ENCODE assay signal across 8 cellular contexts in the genomic region with DNA sequence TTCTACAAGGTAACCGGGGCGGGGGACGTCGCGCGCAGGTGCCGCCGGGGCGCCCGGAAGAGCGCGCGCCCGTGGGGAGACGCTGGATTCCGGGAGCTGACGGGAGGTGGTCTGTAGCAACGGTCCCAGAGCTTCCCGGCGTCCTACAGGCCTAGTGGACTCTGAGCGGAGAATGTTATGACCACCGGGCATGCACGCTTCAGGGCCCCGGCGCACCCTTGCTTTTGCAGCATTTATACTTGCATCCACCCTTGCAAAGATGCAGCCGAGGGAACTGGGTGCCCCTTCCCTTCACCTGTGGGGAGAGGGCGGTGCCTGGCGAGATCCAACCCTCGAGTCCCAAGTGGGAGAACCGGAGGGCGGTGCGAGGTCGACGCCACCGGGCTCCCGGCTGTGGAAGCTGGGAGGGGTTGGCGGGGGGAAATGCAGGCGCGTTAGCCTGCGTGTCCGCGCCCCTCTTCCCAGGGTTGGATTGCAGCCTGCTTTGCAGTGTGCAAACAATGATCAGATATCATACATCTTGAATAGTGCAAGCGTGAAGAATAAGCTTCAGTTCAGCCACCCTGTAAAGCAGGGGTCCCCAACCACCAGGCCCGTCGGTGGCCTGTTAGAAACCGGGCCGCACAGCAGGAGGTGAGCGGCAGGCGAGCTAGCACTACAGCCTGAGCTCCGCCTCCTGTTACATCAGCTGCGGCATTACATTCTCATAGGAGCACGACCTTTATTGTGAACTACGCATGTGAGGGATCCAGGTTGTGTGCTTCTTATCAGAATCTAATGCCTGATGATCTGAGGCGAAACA. TPM values are rescaled to one million over a fixed set of nuclear protein-coding genes. Genes with fewer than 3 reads are reported as not detected.
DNase-seq lines count a peak whose midpoint lies in the region; ATAC-seq, FAIRE-seq and TF ChIP-seq lines count a peak whose summit lies in the region.

No MANE protein-coding gene starts in this region.

- H3K36me3 ChIP-seq in K562 (ENCODE audit: control insufficient read depth, insufficient read depth, low read length) (peaks cover 45% of the 10 kb centered on the region), iPS-18a (ENCODE audit: control insufficient read depth, low read depth, low read length) (peaks cover 27% of the 10 kb centered on the region)

- TF ChIP-seq EP300 in K562 (IDR thresholded peaks at IDR 0.05; ENCODE audit: low read length) = no peak; the same call in 1 of the 2 replicates

- BruUV-seq in K562 (replicated peaks; lab: Mats Ljungman, UMichigan) = TSS peak; percentile 43

- in situ Hi-C loops in K562 (cut with MboI) = no loop called here

- no peaks in the 10 kb centered on the region for H3K9me1 ChIP-seq in K562 (ENCODE audit: control insufficient read depth, insufficient read depth, low read length)

- peak; percentile 64 for TF ChIP-seq POLR2A in K562 (conservative IDR thresholded peaks at IDR 0.05)

- H3K9ac ChIP-seq in K562 (ENCODE audit: insufficient read depth in 1 of 2, low read depth in 2 of 2, low read length in 2 of 2) = peak overlapping the region; percentile 93 to 98
- H3K9ac ChIP-seq in iPS-18a (ENCODE audit: low read length) = peak overlapping the region; percentile 97

- TF ChIP-seq RAD21 in K562 (CRISPR knock-in tag; conservative IDR thresholded peaks at IDR 0.05 in 1 of 2, IDR thresholded peaks at IDR 0.05 in 1 of 2) = 0 out of 4 replicates have a peak, but pooled peaks of 1 of the 2 experiments have one; percentile 21

- POLR2A ChIA-PET in K562 (lab: Yijun Ruan, JAX) = interaction anchor here (0.6 to 3.7 kb wide), 16 partner anchors 8 to 388 kb away, joined by 3 to 54 read pairs (median 4); a partner anchor contains a TSS

- peak; percentile 87 for FAIRE-seq in K562 (lab: Jason Lieb, UNC)

- H3K27me3 ChIP-seq in K562 (ENCODE audit: control insufficient read depth in 2 of 2, insufficient read depth in 2 of 2, low read length in 2 of 2) (no peaks in the 10 kb centered on the region), iPS-18a (ENCODE audit: control insufficient read depth, insufficient read depth, low read length) (no peaks in the 10 kb centered on the region)

- CTCF ChIA-PET in K562 (lab: Yijun Ruan, JAX; ENCODE audit: low intra/inter-chr PET ratio) = interaction anchor here (2.6 kb wide), 1 partner anchor 69 kb away, joined by 15 read pairs; no protein-coding TSS in a partner anchor

- WGBS in K562 (ENCODE audit: insufficient coverage, low coverage, missing lambda C conversion rate) = under 1% methylated on average over 49 of the region's 54 CpGs

- peak; percentile 24 for ATAC-seq in HG02798 (IDR thresholded peaks at IDR 0.05; ENCODE audit: poor library complexity, unreplicated experiment)
- peak; percentile 76 for ATAC-seq in K562

- H3K79me2 ChIP-seq in K562 (ENCODE audit: control insufficient read depth, insufficient read depth, low read length) = peaks cover 85% of the 10 kb centered on the region

- intact Hi-C loops in K562 (cut with micrococcal nuclease) = loop anchor here (1.0 to 10.0 kb wide), 7 partner anchors 19 to 395 kb away; a partner anchor contains a TSS

- H3K4me1 ChIP-seq in K562 (replicated peaks in 1 of 2; ENCODE audit: control insufficient read depth in 2 of 2, insufficient read depth in 2 of 2, low read length in 2 of 2) (peaks cover 33% of the 10 kb centered on the region in 2 experiments; a peak in 4 of 5 replicates), iPS-18a (ENCODE audit: control insufficient read depth, low read depth, low read length) (peaks cover 9% of the 10 kb centered on the region)

- H3K27ac ChIP-seq in K562 (ENCODE audit: extremely low read depth, low read depth, low read length) = peak overlapping the region; percentile 89
- peak overlapping the region; percentile 62 for H3K27ac ChIP-seq in iPS-18a (ENCODE audit: low read length)
- peak overlapping the region; percentile 24 to 98 (median 91) for H3K27ac ChIP-seq in skin epidermis

- peak overlapping the region; percentile 95 for H3K4me2 ChIP-seq in K562 (ENCODE audit: insufficient read depth, low read length)

- DNase-seq in GF-D8 (lab: John Stamatoyannopoulos, UW) (peak; percentile 64), NCI-H1694 treated with DMSO at 0.1 percent for 48 hours (lab: John Stamatoyannopoulos, UW) (peak; percentile 68), T1000 (lab: John Stamatoyannopoulos, UW) (peak; percentile 42), K562 (ENCODE audit: extremely low read depth in 1 of 4, low spot score in 3 of 4) (peak; percentile 60 to 91 (median 69)), GOT3 (lab: John Stamatoyannopoulos, UW) (no peak)

- TF ChIP-seq CTCF in K562 (IDR thresholded peaks at IDR 0.05 in 2 of 3, conservative IDR thresholded peaks at IDR 0.05 in 1 of 3; ENCODE audit: insufficient read depth in 2 of 3, low read depth in 1 of 3, low read length in 3 of 3) = 0 out of 6 replicates have a peak, but pooled peaks of 1 of the 3 experiments have one; percentile 22

- H3K9me3 ChIP-seq in K562 (replicated peaks; ENCODE audit: control insufficient read depth, insufficient read depth, low read depth, low read length) = no peaks in the 10 kb centered on the region
- no peaks in the 10 kb centered on the region for H3K9me3 ChIP-seq in iPS-18a (ENCODE audit: control insufficient read depth, low read depth, low read length)

- H4K20me1 ChIP-seq in K562 (replicated peaks; ENCODE audit: control insufficient read depth, insufficient read depth, low read length) = no peaks in the 10 kb centered on the region

- H3K4me3 ChIP-seq in K562 (peak overlapping the region; percentile 95), iPS-18a (ENCODE audit: low read length) (peak overlapping the region; percentile 95), skin epidermis (peak overlapping the region; percentile 73 to 99 (median 95))

- peak overlapping the region; percentile 89 for H2AFZ ChIP-seq in K562 (ENCODE audit: low read depth, low read length)

TF ChIP-seq in K562, 482 proteins besides CTCF, POLR2A, EP300 and RAD21 (continues in another document):
- TF ChIP-seq SMARCA5 (IDR thresholded peaks at IDR 0.05) (peak; percentile 48; the same call in 1 of the 2 replicates), ZNF263 (CRISPR knock-in tag; IDR thresholded peaks at IDR 0.05; ENCODE audit: borderline replicate concordance) (peak; percentile 54; the same call in 1 of the 2 replicates), RUNX1 (IDR thresholded peaks at IDR 0.05; ENCODE audit: low read depth) (no peak), KLF1 (tag; IDR thresholded peaks at IDR 0.05) (0 out of 2 replicates have a peak, but pooled peaks have one; percentile 43), ATF1 (CRISPR knock-in tag; IDR thresholded peaks at IDR 0.05) (no peak), ATF1 (tag; IDR thresholded peaks at IDR 0.05) (peak; percentile 44), ARID2 (IDR thresholded peaks at IDR 0.05) (no peak), ZNF23 (CRISPR knock-in tag; IDR thresholded peaks at IDR 0.05) (0 out of 2 replicates have a peak, but pooled peaks have one; percentile 44), ZC3H11A (IDR thresholded peaks at IDR 0.05; ENCODE audit: low read depth, low read length) (no peak), ZSCAN32 (CRISPR knock-in tag; IDR thresholded peaks at IDR 0.05) (no peak)
- TF ChIP-seq, protein P1, sequence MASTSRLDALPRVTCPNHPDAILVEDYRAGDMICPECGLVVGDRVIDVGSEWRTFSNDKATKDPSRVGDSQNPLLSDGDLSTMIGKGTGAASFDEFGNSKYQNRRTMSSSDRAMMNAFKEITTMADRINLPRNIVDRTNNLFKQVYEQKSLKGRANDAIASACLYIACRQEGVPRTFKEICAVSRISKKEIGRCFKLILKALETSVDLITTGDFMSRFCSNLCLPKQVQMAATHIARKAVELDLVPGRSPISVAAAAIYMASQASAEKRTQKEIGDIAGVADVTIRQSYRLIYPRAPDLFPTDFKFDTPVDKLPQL (IDR thresholded peaks at IDR 0.05; ENCODE audit: extremely low read depth, insufficient read length) = no peak

RNA-seq across cellular contexts. Expression of a gene that starts 0.6 kb away (rescaled TPM):
- 69.6 and 72.2 TPM in 2 replicates for total RNA-seq in K562 (2011; cell fraction: chromatin; rRNA removed; ENCODE audit: low replicate concordance)
- total RNA-seq in K562 (2011; cell fraction: nucleolus; rRNA removed) = 118 and 126 TPM in 2 replicates
- total RNA-seq in K562 (2011; cell fraction: nucleoplasm; rRNA removed) = 117 and 135 TPM in 2 replicates
- total RNA-seq in K562 (2014; rRNA removed) = 58.6 and 60.7 TPM in 2 replicates
- total RNA-seq in K562 (2014; rRNA removed; fragmentation: Illumina TruSeq; extraction: Trizol) = 112 and 113 TPM in 2 replicates
- 133 TPM in 2 replicates for total RNA-seq in K562 (2015; rRNA removed; fragmentation: Illumina TruSeq; extraction: Trizol)
- total RNA-seq in K562 (2021) = 82.3 and 97.5 TPM in 2 replicates
- polyA plus RNA-seq in K562 (2011; rRNA removed) = 111 and 129 TPM in 2 replicates
- 56.1 and 102 TPM in 2 replicates for polyA plus RNA-seq in K562 (2011; cell fraction: cytosol; rRNA removed)
- polyA plus RNA-seq in K562 (2011; cell fraction: nucleus; rRNA removed) = 32.9 and 55.8 TPM in 2 replicates
- 139 and 228 TPM in 2 replicates for polyA plus RNA-seq in K562 (2012)
- 106 and 110 TPM in 2 replicates for polyA plus RNA-seq in K562 (2014; fragmentation: Illumina TruSeq; extraction: Trizol)
- polyA plus RNA-seq in K562 (2014; fragmentation: Nextera tagmentation; extraction: Ambion mirVana) = 100 to 1,000 TPM in 1 of 2 experiments, 10 to 100 TPM in 1; 42.4 to 146 TPM
- 136 and 137 TPM in 2 replicates for polyA plus RNA-seq in K562 (2014; rRNA removed)
- polyA minus RNA-seq in K562 (2011; rRNA and poly(A)+ RNA removed) = 46.1 and 59.2 TPM in 2 replicates
- 25.2 and 32.2 TPM in 2 replicates for polyA minus RNA-seq in K562 (2011; cell fraction: cytosol; rRNA and poly(A)+ RNA removed)
- 10.2 and 19.7 TPM in 2 replicates for polyA minus RNA-seq in K562 (2011; cell fraction: nucleus; rRNA and poly(A)+ RNA removed)

RNA-seq across cellular contexts. Expression of a gene that starts 0.8 kb away (rescaled TPM):
- total RNA-seq in K562 (2011; cell fraction: chromatin; rRNA removed; ENCODE audit: low replicate concordance) = 107 and 160 TPM in 2 replicates
- total RNA-seq in K562 (2011; cell fraction: nucleolus; rRNA removed) = 75.5 and 75.9 TPM in 2 replicates
- total RNA-seq in K562 (2011; cell fraction: nucleoplasm; rRNA removed) = 121 and 154 TPM in 2 replicates
- total RNA-seq in K562 (2014; rRNA removed) (5.2 and 10.0 TPM in 2 replicates), K562 (2014; rRNA removed; fragmentation: Illumina TruSeq; extraction: Trizol) (14.2 and 15.6 TPM in 2 replicates), K562 (2015; rRNA removed; fragmentation: Illumina TruSeq; extraction: Trizol) (9.0 and 10.7 TPM in 2 replicates), K562 (2021) (10.8 and 11.1 TPM in 2 replicates)
- polyA plus RNA-seq in K562 (2011; rRNA removed) (78.6 and 98.3 TPM in 2 replicates), K562 (2014; fragmentation: Illumina TruSeq; extraction: Trizol) (13.9 and 14.4 TPM in 2 replicates), K562 (2014; fragmentation: Nextera tagmentation; extraction: Ambion mirVana) (10 to 100 TPM; 19.2 to 22.9 TPM), K562 (2014; rRNA removed) (12.7 and 16.3 TPM in 2 replicates)
- polyA plus RNA-seq in K562 (2011; cell fraction: cytosol; rRNA removed) = 41.1 and 95.9 TPM in 2 replicates
- polyA plus RNA-seq in K562 (2011; cell fraction: nucleus; rRNA removed) = 61.9 and 123 TPM in 2 replicates
- 12.9 and 20.1 TPM in 2 replicates for polyA plus RNA-seq in K562 (2012)
- polyA minus RNA-seq in K562 (2011; rRNA and poly(A)+ RNA removed) = 44.7 and 67.7 TPM in 2 replicates
- 15.4 and 22.0 TPM in 2 replicates for polyA minus RNA-seq in K562 (2011; cell fraction: cytosol; rRNA and poly(A)+ RNA removed)
- polyA minus RNA-seq in K562 (2011; cell fraction: nucleus; rRNA and poly(A)+ RNA removed) = 23.4 and 62.4 TPM in 2 replicates
